Comparison of ENCODE assay signal across 27 cellular contexts in the genomic region with DNA sequence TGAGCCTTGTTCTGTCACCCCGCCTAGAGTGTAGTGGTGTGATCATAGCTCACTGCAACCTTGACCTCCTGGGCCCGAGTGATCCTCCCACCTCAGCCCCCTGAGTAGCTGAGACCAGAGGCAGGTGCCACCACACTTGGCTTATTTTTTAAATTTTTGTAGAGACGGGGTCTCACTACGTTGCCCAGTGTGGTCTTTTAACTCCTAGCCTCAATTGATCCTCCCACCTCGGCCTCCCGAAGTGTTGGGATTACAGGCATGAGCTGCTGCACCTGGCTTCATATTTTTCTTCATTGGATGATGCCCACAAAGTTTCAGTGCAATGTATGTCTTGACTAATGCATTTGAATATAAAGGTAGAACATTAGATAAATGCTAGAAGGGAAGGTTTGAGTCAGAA.
"Had no signal": no experiment of that assay in that cellular context is flagged by ENCODE, and none has a peak within 500 bp of the region (broad histone marks: within the 10 kb centered on the region; RNA-seq: fewer than 3 reads in every experiment).

No MANE protein-coding gene starts in this region.

- H3K27ac Mint-ChIP-seq: activated CD4-positive, alpha-beta T cell treated with anti-CD3 and anti-CD28 coated beads, Interleukin-2, amount 10 ng/mL, durations not matched to agents 7 days and 5 days; activated CD8-positive, alpha-beta memory T cell treated with anti-CD3 and anti-CD28 coated beads, Interleukin-2, amount 10 ng/mL, durations not matched to agents 7 days and 5 days; activated CD8-positive, alpha-beta T cell treated with anti-CD3 and anti-CD28 coated beads for 36 hours; activated naive CD8-positive, alpha-beta T cell treated with anti-CD3 and anti-CD28 coated beads, Interleukin-2, amount 50 U/mL, for 24 hours; activated T-helper 1 cell treated with anti-CD3 and anti-CD28 coated beads, Interleukin-12 subunit alpha, Interleukin-12 subunit beta, Interleukin-2, Interleukin-4 antibody, amounts not matched to agents 30 ng/mL and 10 ng/mL and 1 ng/mL, durations not matched to agents 14 hours and 24 hours and 36 hours; naive thymus-derived CD4-positive, alpha-beta T cell; stimulated activated memory B cell treated with anti-CD40 and anti-IgM and Interleukin-4, amounts not matched to agents 10 μg/mL and 1 μg/mL and 100 μg/mL, for 72 hours; type B pancreatic cell had no signal

- FAIRE-seq: small intestine had no signal

- H3K9me3 ChIP-seq: colonic mucosa, left lung, stomach, testis had no signal

- H3K4me3 Mint-ChIP-seq: activated CD4-positive, alpha-beta T cell treated with anti-CD3 and anti-CD28 coated beads, Interleukin-2, amount 10 ng/mL, durations not matched to agents 7 days and 5 days; activated CD8-positive, alpha-beta memory T cell treated with anti-CD3 and anti-CD28 coated beads, Interleukin-2, amount 10 ng/mL, durations not matched to agents 7 days and 5 days; activated CD8-positive, alpha-beta T cell treated with anti-CD3 and anti-CD28 coated beads for 36 hours; activated naive CD8-positive, alpha-beta T cell treated with anti-CD3 and anti-CD28 coated beads, Interleukin-2, amount 50 U/mL, for 24 hours; activated T-helper 1 cell treated with anti-CD3 and anti-CD28 coated beads, Interleukin-12 subunit alpha, Interleukin-12 subunit beta, Interleukin-2, Interleukin-4 antibody, amounts not matched to agents 30 ng/mL and 10 ng/mL and 1 ng/mL, durations not matched to agents 14 hours and 24 hours and 36 hours; brain; central memory CD8-positive, alpha-beta T cell; endodermal cell; naive thymus-derived CD4-positive, alpha-beta T cell; neural progenitor cell; stimulated activated memory B cell treated with anti-CD40 and anti-IgM and Interleukin-4, amounts not matched to agents 10 μg/mL and 1 μg/mL and 100 μg/mL, for 72 hours; type B pancreatic cell had no signal

- H3K9ac ChIP-seq: neural progenitor cell had no signal

- H3K4me3 ChIP-seq: colonic mucosa, left lung, lung, neural progenitor cell, stomach, testis had no signal

- ATAC-seq: activated CD8-positive, alpha-beta memory T cell treated with anti-CD3 and anti-CD28 coated beads, Interleukin-2, amount 10 ng/mL, durations not matched to agents 7 days and 5 days; activated CD8-positive, alpha-beta T cell treated with anti-CD3 and anti-CD28 coated beads for 36 hours; activated naive CD8-positive, alpha-beta T cell treated with anti-CD3 and anti-CD28 coated beads, Interleukin-2, amount 50 U/mL, for 24 hours; left lung; naive thymus-derived CD4-positive, alpha-beta T cell; sciatic nerve; stimulated activated memory B cell treated with anti-CD40 and anti-IgM and Interleukin-4, amounts not matched to agents 10 μg/mL and 1 μg/mL and 100 μg/mL, for 72 hours had no signal

- H3K27me3 Mint-ChIP-seq: brain; stimulated activated memory B cell treated with anti-CD40 and anti-IgM and Interleukin-4, amounts not matched to agents 10 μg/mL and 1 μg/mL and 100 μg/mL, for 72 hours; type B pancreatic cell had no signal

- H3K27me3 ChIP-seq: colonic mucosa, left lung, neural progenitor cell, stomach, testis had no signal

- H3K9me3 Mint-ChIP-seq: activated CD4-positive, alpha-beta T cell treated with anti-CD3 and anti-CD28 coated beads, Interleukin-2, amount 10 ng/mL, durations not matched to agents 7 days and 5 days; activated CD8-positive, alpha-beta T cell treated with anti-CD3 and anti-CD28 coated beads for 36 hours; activated naive CD8-positive, alpha-beta T cell treated with anti-CD3 and anti-CD28 coated beads, Interleukin-2, amount 50 U/mL, for 24 hours; activated T-helper 1 cell treated with anti-CD3 and anti-CD28 coated beads, Interleukin-12 subunit alpha, Interleukin-12 subunit beta, Interleukin-2, Interleukin-4 antibody, amounts not matched to agents 30 ng/mL and 10 ng/mL and 1 ng/mL, durations not matched to agents 14 hours and 24 hours and 36 hours; central memory CD8-positive, alpha-beta T cell; endodermal cell; stimulated activated memory B cell treated with anti-CD40 and anti-IgM and Interleukin-4, amounts not matched to agents 10 μg/mL and 1 μg/mL and 100 μg/mL, for 72 hours had no signal

- H3K36me3 ChIP-seq: colonic mucosa, left lung, neural progenitor cell, stomach had no signal

- H3K27ac ChIP-seq: colonic mucosa, left lung, neural progenitor cell, stomach, testis, VCaP had no signal

- DNase-seq: activated CD4-positive, alpha-beta T cell treated with anti-CD3 and anti-CD28 coated beads, Interleukin-2, amount 10 ng/mL, durations not matched to agents 7 days and 5 days; activated CD4-positive, CD25-positive, alpha-beta regulatory T cell treated with anti-CD3 and anti-CD28 coated beads, Interleukin-2, amount 50 U/mL, for 72 hours; activated CD8-positive, alpha-beta memory T cell treated with anti-CD3 and anti-CD28 coated beads, Interleukin-2, amount 10 ng/mL, durations not matched to agents 7 days and 5 days; activated CD8-positive, alpha-beta T cell treated with anti-CD3 and anti-CD28 coated beads for 36 hours; activated gamma-delta T cell; activated naive CD4-positive, alpha-beta T cell treated with anti-CD3 and anti-CD28 coated beads, Interleukin-2, amount 50 U/mL, for 16 hours; activated naive CD8-positive, alpha-beta T cell treated with anti-CD3 and anti-CD28 coated beads, Interleukin-2, amount 50 U/mL, for 24 hours; activated T-cell treated with anti-CD3 and anti-CD28 coated beads for 4 hours; anterior cingulate cortex; colonic mucosa; endodermal cell; left lung; naive thymus-derived CD4-positive, alpha-beta T cell; posterior cingulate gyrus; small intestine; stimulated activated CD4-positive, alpha-beta T cell treated with anti-CD3 and anti-CD28 coated beads, Interleukin-15, amount 100 ng/mL, for 24 hours; stomach; testis had no signal

- H3K4me1 Mint-ChIP-seq: activated CD4-positive, alpha-beta T cell treated with anti-CD3 and anti-CD28 coated beads, Interleukin-2, amount 10 ng/mL, durations not matched to agents 7 days and 5 days; activated CD8-positive, alpha-beta memory T cell treated with anti-CD3 and anti-CD28 coated beads, Interleukin-2, amount 10 ng/mL, durations not matched to agents 7 days and 5 days; activated naive CD8-positive, alpha-beta T cell treated with anti-CD3 and anti-CD28 coated beads, Interleukin-2, amount 50 U/mL, for 24 hours; central memory CD8-positive, alpha-beta T cell; naive thymus-derived CD4-positive, alpha-beta T cell; stimulated activated memory B cell treated with anti-CD40 and anti-IgM and Interleukin-4, amounts not matched to agents 10 μg/mL and 1 μg/mL and 100 μg/mL, for 72 hours had no signal

- H2AFZ ChIP-seq: neural progenitor cell had no signal

- H3K4me1 ChIP-seq: colonic mucosa, left lung, testis had no signal

- H3K4me2 ChIP-seq: neural progenitor cell had no signal

- H3K36me3 Mint-ChIP-seq: activated CD8-positive, alpha-beta memory T cell treated with anti-CD3 and anti-CD28 coated beads, Interleukin-2, amount 10 ng/mL, durations not matched to agents 7 days and 5 days; naive thymus-derived CD4-positive, alpha-beta T cell; stimulated activated memory B cell treated with anti-CD40 and anti-IgM and Interleukin-4, amounts not matched to agents 10 μg/mL and 1 μg/mL and 100 μg/mL, for 72 hours had no signal
